In genomic region chr3:129014793-129015345, GRCh38 we compare ENCODE assay signal across 14 cellular contexts. TPM values are rescaled to one million over a fixed set of nuclear protein-coding genes. Genes with fewer than 3 reads are reported as not detected.
DNase-seq lines count a peak whose midpoint lies in the region; ATAC-seq and TF ChIP-seq lines count a peak whose summit lies in the region.
"Had no signal": no experiment of that assay in that cellular context is flagged by ENCODE, and none has a peak within 500 bp of the region (broad histone marks: within the 10 kb centered on the region; RNA-seq: fewer than 3 reads in every experiment).

No MANE protein-coding gene starts in this region.

- peak overlapping the region; percentile 51 for H3K9ac ChIP-seq in DND-41 (ENCODE audit: low read depth, low read length)
- no peak overlapping the region for H3K9ac ChIP-seq in rectal smooth muscle tissue (ENCODE audit: low read length)

- H3K27ac ChIP-seq in DND-41 (ENCODE audit: low read length) (peak overlapping the region; percentile 78), gastroesophageal sphincter (peak overlapping the region in 3 of 4 donors; percentile 54 to 76 (median 73)), rectal smooth muscle tissue (ENCODE audit: low read depth, low read length) (peak overlapping the region; percentile 0)
- H3K27ac ChIP-seq: HL-60, testis had no signal

- intact Hi-C loops in activated B cell treated with CpG ODN at 0.5 μM for 24 hours (cut with micrococcal nuclease), result no loop called here

- CTCF ChIA-PET in activated B cell treated with CpG ODN at 0.5 μM for 24 hours (lab: Charles Lee), result interaction anchor here (2.9 to 3.9 kb wide), 3 partner anchors 12 to 231 kb away, joined by 16 to 63 read pairs (median 29); no protein-coding TSS in a partner anchor

- no peaks in the 10 kb centered on the region for H4K20me1 ChIP-seq in DND-41 (ENCODE audit: insufficient read depth, low read length)

- H3K4me3 Mint-ChIP-seq in activated B cell treated with CpG ODN at 0.5 μM for 24 hours (no peak overlapping the region), nephron progenitor cell (no peak overlapping the region)

- no peaks in the 10 kb centered on the region for H3K9me3 ChIP-seq in DND-41 (ENCODE audit: insufficient read depth, low read length, severe bottlenecking)
- H3K9me3 ChIP-seq in gastroesophageal sphincter, result no peaks in the 10 kb centered on the region
- H3K9me3 ChIP-seq: testis had no signal

- H2AFZ ChIP-seq in DND-41 (ENCODE audit: low read depth, low read length), result peak overlapping the region; percentile 79

- H3K36me3 ChIP-seq in DND-41 (ENCODE audit: insufficient read depth, low read length) (no peaks in the 10 kb centered on the region), gastroesophageal sphincter (no peaks in the 10 kb centered on the region), rectal smooth muscle tissue (ENCODE audit: control insufficient read depth, insufficient read depth, low read length) (no peaks in the 10 kb centered on the region)

- POLR2A ChIA-PET in activated B cell treated with CpG ODN at 0.5 μM for 24 hours (lab: Charles Lee), result interaction anchor here (2.8 to 3.0 kb wide), 3 partner anchors 10 to 20 kb away, joined by 12 to 45 read pairs (median 17); partner anchors contain the start of gene CFAP92

- H3K27ac Mint-ChIP-seq in activated B cell treated with CpG ODN at 0.5 μM for 24 hours (peak overlapping the region; percentile 59), nephron progenitor cell (no peak overlapping the region)

- no peak for DNase-seq in DND-41
- DNase-seq in activated B cell treated with CpG ODN at 0.5 μM for 24 hours, result no peak
- no peak for DNase-seq in nephron progenitor cell
- DNase-seq: MM.1S, OCI-M1, testis had no signal

- H3K4me1 ChIP-seq in DND-41 (ENCODE audit: insufficient read depth, low read length), result peaks cover 23% of the 10 kb centered on the region
- peaks cover 0 to 42% (median 6%) of the 10 kb centered on the region in 3 donors for H3K4me1 ChIP-seq in gastroesophageal sphincter
- H3K4me1 ChIP-seq in rectal smooth muscle tissue (ENCODE audit: control insufficient read depth, insufficient read depth, low read length), result peaks cover 3% of the 10 kb centered on the region
- H3K4me1 ChIP-seq: testis had no signal

- H3K4me2 ChIP-seq in DND-41 (ENCODE audit: insufficient read depth, low read length), result no peak overlapping the region

- H3K27me3 ChIP-seq in DND-41 (ENCODE audit: insufficient read depth, low read length, poor library complexity) (no peaks in the 10 kb centered on the region), gastroesophageal sphincter (no peaks in the 10 kb centered on the region), rectal smooth muscle tissue (ENCODE audit: control insufficient read depth, insufficient read depth, low read length) (no peaks in the 10 kb centered on the region)
- H3K27me3 ChIP-seq: testis had no signal

- no peak for TF ChIP-seq CTCF in DND-41 (IDR thresholded peaks at IDR 0.05; ENCODE audit: borderline replicate concordance, extremely low read depth, low read length, poor library complexity, severe bottlenecking)
- TF ChIP-seq CTCF in activated B cell treated with CpG ODN at 0.5 μM for 24 hours (IDR thresholded peaks at IDR 0.05), result no peak
- TF ChIP-seq CTCF in gastroesophageal sphincter (IDR thresholded peaks at IDR 0.05), result no peak
- no peak for TF ChIP-seq CTCF in nephron progenitor cell (IDR thresholded peaks at IDR 0.05)

- no peaks in the 10 kb centered on the region for H3K79me2 ChIP-seq in DND-41 (ENCODE audit: insufficient read depth, low read length)

- H3K9me3 Mint-ChIP-seq in activated B cell treated with CpG ODN at 0.5 μM for 24 hours (no peaks in the 10 kb centered on the region), nephron progenitor cell (no peaks in the 10 kb centered on the region)

- no peak for TF ChIP-seq EP300 in gastroesophageal sphincter (IDR thresholded peaks at IDR 0.05)

- ATAC-seq in DND-41 (ENCODE audit: insufficient read depth, low read depth), result no peak
- ATAC-seq in activated B cell treated with CpG ODN at 0.5 μM for 24 hours (ENCODE audit: low read depth), result no peak
- no peak for ATAC-seq in gastroesophageal sphincter
- no peak for ATAC-seq in HG03025 (IDR thresholded peaks at IDR 0.05; ENCODE audit: low FRiP score, unreplicated experiment)
- no peak for ATAC-seq in HG03095 (IDR thresholded peaks at IDR 0.05; ENCODE audit: unreplicated experiment)
- ATAC-seq in HG03354 (IDR thresholded peaks at IDR 0.05; ENCODE audit: poor library complexity, severe bottlenecking, unreplicated experiment), result no peak

- no peaks in the 10 kb centered on the region for H3K36me3 Mint-ChIP-seq in activated B cell treated with CpG ODN at 0.5 μM for 24 hours (ENCODE audit: low read depth)
- no peaks in the 10 kb centered on the region for H3K36me3 Mint-ChIP-seq in nephron progenitor cell (ENCODE audit: low read depth)

- H3K4me1 Mint-ChIP-seq in activated B cell treated with CpG ODN at 0.5 μM for 24 hours (peaks cover 41% of the 10 kb centered on the region), nephron progenitor cell (peaks cover 47% of the 10 kb centered on the region)

- 92 to 100% methylated on average over 3 to 5 of the region's 9 CpGs for WGBS in gastroesophageal sphincter (ENCODE audit: low coverage in 1 of 2), 2 donors

- H3K27me3 Mint-ChIP-seq in activated B cell treated with CpG ODN at 0.5 μM for 24 hours (no peaks in the 10 kb centered on the region), nephron progenitor cell (ENCODE audit: low read depth, poor library complexity) (peaks cover 5% of the 10 kb centered on the region)

- no peak overlapping the region for H3K4me3 ChIP-seq in DND-41 (ENCODE audit: low read depth in 1 of 2, low read length in 2 of 2)
- no peak overlapping the region for H3K4me3 ChIP-seq in gastroesophageal sphincter
- no peak overlapping the region for H3K4me3 ChIP-seq in rectal smooth muscle tissue (ENCODE audit: low read length)
- H3K4me3 ChIP-seq: testis had no signal

- TF ChIP-seq POLR2A in gastroesophageal sphincter (IDR thresholded peaks at IDR 0.05), result no peak

RNA-seq across cellular contexts. Expression of gene EFCC1, which starts 13.8 kb away (rescaled TPM):
- total RNA-seq in activated B cell treated with CpG ODN at 0.5 μM for 24 hours (not detected in 2 replicates), gastroesophageal sphincter (10 to 100 TPM in 1 of 4 donors, 1 to 10 TPM in 3; 4.8 to 10.3 (median 6.5) TPM)
- total RNA-seq: renal cortical epithelial cell; T-helper 1 cell treated with Interleukin-12 subunit alpha and Interleukin-12 subunit beta and Interleukin-4 antibody, amounts not matched to agents 30 ng/mL and 1 ng/mL, for 36 hours had no signal

RNA-seq across cellular contexts. Expression of gene CFAP92, which starts 21.0 kb away (rescaled TPM):
- total RNA-seq in activated B cell treated with CpG ODN at 0.5 μM for 24 hours, result not detected in 2 replicates
- total RNA-seq in gastroesophageal sphincter, result 1 to 10 TPM in 3 of 4 donors, under 1 TPM in 1; 0.96 to 3.3 (median 2.3) TPM
- total RNA-seq: T-helper 1 cell treated with Interleukin-12 subunit alpha and Interleukin-12 subunit beta and Interleukin-4 antibody, amounts not matched to agents 30 ng/mL and 1 ng/mL, for 36 hours had no signal

RNA-seq across cellular contexts. Expression of gene GP9, which starts 45.7 kb away (rescaled TPM):
- not detected in 2 replicates for total RNA-seq in activated B cell treated with CpG ODN at 0.5 μM for 24 hours
- total RNA-seq in gastroesophageal sphincter, result not detected
- total RNA-seq: renal cortical epithelial cell; T-helper 1 cell treated with Interleukin-12 subunit alpha and Interleukin-12 subunit beta and Interleukin-4 antibody, amounts not matched to agents 30 ng/mL and 1 ng/mL, for 36 hours had no signal

Comparison
In these comparisons a context has a peak if more than half of its experiments do, and no peak if none do; other contexts are left out.
1. H3K27ac ChIP-seq: peak in every context shown above with its lines; median percentile 78 in DND-41; 73 in gastroesophageal sphincter; 0 in rectal smooth muscle tissue.